ENCODE assay signal across 15 cellular contexts in genomic region chr2:239118675-239119211, GRCh38.
DNase-seq lines count a peak whose midpoint lies in the region; ATAC-seq and TF ChIP-seq lines count a peak whose summit lies in the region.
"Had no signal": no experiment of that assay in that cellular context is flagged by ENCODE, and none has a peak within 500 bp of the region (broad histone marks: within the 10 kb centered on the region; RNA-seq: fewer than 3 reads in every experiment).

No MANE protein-coding gene starts in this region.

- H3K79me1 ChIP-seq in H9 (ENCODE audit: insufficient read depth, low read depth, low read length, poor library complexity, severe bottlenecking), result no peaks in the 10 kb centered on the region

- peak overlapping the region in 3 of 7 donors; percentile 63 to 72 (median 68) for H3K27ac Mint-ChIP-seq in CD4-positive, alpha-beta memory T cell
- H3K27ac Mint-ChIP-seq in H9 (peak overlapping the region in 2 of 3 experiments; percentile 68 to 85; a peak in 4 of 7 replicates), type B pancreatic cell (no peak overlapping the region)
- no peak overlapping the region for H3K27ac Mint-ChIP-seq in activated CD8-positive, alpha-beta T cell treated with anti-CD3 and anti-CD28 coated beads for 36 hours
- peak overlapping the region in 7 of 10 donors; percentile 5 to 80 (median 61) for H3K27ac Mint-ChIP-seq in naive thymus-derived CD8-positive, alpha-beta T cell
- H3K27ac Mint-ChIP-seq: dendritic cell treated with granulocyte-macrophage colony-stimulating factor and Interleukin-4, amounts not matched to agents 40 ng/mL and 50 ng/mL, for 4 days; stimulated activated naive CD8-positive, alpha-beta T cell treated with anti-CD3 and anti-CD28 coated beads, Interleukin-15, Interleukin-2, amounts not matched to agents 100 ng/mL and 50 ng/mL, for 24 hours had no signal

- no peak overlapping the region for H2AFZ ChIP-seq in H9 (ENCODE audit: low read length)

- CTCF ChIA-PET in CD4-positive, alpha-beta memory T cell (lab: Charles Lee; ENCODE audit: partially characterized antibody), result no interaction called here
- CTCF ChIA-PET in activated CD8-positive, alpha-beta T cell treated with anti-CD3 and anti-CD28 coated beads for 36 hours (lab: Charles Lee), result no interaction called here

- no peak overlapping the region for H4K5ac ChIP-seq in H9 (ENCODE audit: insufficient read length, low read depth, low read length)

- H3K36me3 Mint-ChIP-seq in CD4-positive, alpha-beta memory T cell, result peaks cover 3 to 26% of the 10 kb centered on the region in 2 donors
- H3K36me3 Mint-ChIP-seq in H9 (ENCODE audit: insufficient read depth in 1 of 3, low read depth in 3 of 3) (peaks cover 0 to 2% (median 0%) of the 10 kb centered on the region in 3 experiments; a peak in 2 of 7 replicates), type B pancreatic cell (peaks cover 3% of the 10 kb centered on the region)
- no peaks in the 10 kb centered on the region for H3K36me3 Mint-ChIP-seq in activated CD8-positive, alpha-beta T cell treated with anti-CD3 and anti-CD28 coated beads for 36 hours (ENCODE audit: low read depth)
- peaks cover 0 to 5% (median 0%) of the 10 kb centered on the region in 3 donors for H3K36me3 Mint-ChIP-seq in naive thymus-derived CD8-positive, alpha-beta T cell

- no peak overlapping the region for H3K9ac ChIP-seq in H9 (ENCODE audit: extremely low read depth, insufficient read length, low read length)

- peak in 3 of 5 donors; percentile 11 to 21 (median 20) for DNase-seq in CD4-positive, alpha-beta memory T cell
- DNase-seq in H9 (no peak), type B pancreatic cell (ENCODE audit: extremely low spot score, unreplicated experiment) (no peak), uterus (no peak)
- DNase-seq in activated CD8-positive, alpha-beta T cell treated with anti-CD3 and anti-CD28 coated beads for 36 hours, result peak; percentile 24
- peak in 1 of 10 donors; percentile 11 for DNase-seq in naive thymus-derived CD8-positive, alpha-beta T cell
- DNase-seq: activated CD8-positive, alpha-beta memory T cell treated with anti-CD3 and anti-CD28 coated beads for 24 hours; aorta; NCI-H526 treated with DMSO at 0.1 percent for 48 hours had no signal

- no peaks in the 10 kb centered on the region for H3K9me3 ChIP-seq in CD4-positive, alpha-beta memory T cell (ENCODE audit: control insufficient read depth in 1 of 2, low read length in 2 of 2)
- H3K9me3 ChIP-seq in H9 (ENCODE audit: control insufficient read depth, low read depth, low read length) (no peaks in the 10 kb centered on the region), uterus (no peaks in the 10 kb centered on the region)
- H3K9me3 ChIP-seq: esophagus muscularis mucosa, heart left ventricle had no signal

- H3K4me3 Mint-ChIP-seq in CD4-positive, alpha-beta memory T cell, result peak overlapping the region in 5 of 8 donors; percentile 2 to 52 (median 49)
- H3K4me3 Mint-ChIP-seq in H9 (no peak overlapping the region), type B pancreatic cell (no peak overlapping the region)
- no peak overlapping the region for H3K4me3 Mint-ChIP-seq in activated CD8-positive, alpha-beta T cell treated with anti-CD3 and anti-CD28 coated beads for 36 hours
- H3K4me3 Mint-ChIP-seq in naive thymus-derived CD8-positive, alpha-beta T cell, result peak overlapping the region in 4 of 10 donors; percentile 7 to 25 (median 22)
- H3K4me3 Mint-ChIP-seq: dendritic cell treated with granulocyte-macrophage colony-stimulating factor and Interleukin-4, amounts not matched to agents 40 ng/mL and 50 ng/mL, for 4 days; stimulated activated naive CD8-positive, alpha-beta T cell treated with anti-CD3 and anti-CD28 coated beads, Interleukin-15, Interleukin-2, amounts not matched to agents 100 ng/mL and 50 ng/mL, for 24 hours had no signal

- H2BK15ac ChIP-seq in H9 (ENCODE audit: low read depth, low read length), result no peak overlapping the region

- TF ChIP-seq CTCF in H9 (conservative IDR thresholded peaks at IDR 0.05), result no peak
- TF ChIP-seq CTCF in activated CD8-positive, alpha-beta T cell treated with anti-CD3 and anti-CD28 coated beads for 36 hours (IDR thresholded peaks at IDR 0.05), result no peak
- no peak for TF ChIP-seq CTCF in type B pancreatic cell (conservative IDR thresholded peaks at IDR 0.05)
- TF ChIP-seq CTCF in uterus (IDR thresholded peaks at IDR 0.05), result no peak

- no peak overlapping the region for H2BK120ac ChIP-seq in H9 (ENCODE audit: low read depth, low read length, poor library complexity, severe bottlenecking)

- no peaks in the 10 kb centered on the region for H3K27me3 ChIP-seq in CD4-positive, alpha-beta memory T cell (ENCODE audit: insufficient read depth, low read length)
- H3K27me3 ChIP-seq in H9 (ENCODE audit: insufficient read depth, low read length) (no peaks in the 10 kb centered on the region), uterus (no peaks in the 10 kb centered on the region)
- H3K27me3 ChIP-seq: esophagus muscularis mucosa, heart left ventricle had no signal

- H3K9me3 Mint-ChIP-seq in CD4-positive, alpha-beta memory T cell, result peaks cover 0 to 7% (median 0%) of the 10 kb centered on the region in 8 donors
- H3K9me3 Mint-ChIP-seq in H9, result no peaks in the 10 kb centered on the region; a peak in 1 of 5 replicates
- no peaks in the 10 kb centered on the region for H3K9me3 Mint-ChIP-seq in activated CD8-positive, alpha-beta T cell treated with anti-CD3 and anti-CD28 coated beads for 36 hours
- no peaks in the 10 kb centered on the region for H3K9me3 Mint-ChIP-seq in naive thymus-derived CD8-positive, alpha-beta T cell
- H3K9me3 Mint-ChIP-seq in type B pancreatic cell, result no peaks in the 10 kb centered on the region
- H3K9me3 Mint-ChIP-seq: dendritic cell treated with granulocyte-macrophage colony-stimulating factor and Interleukin-4, amounts not matched to agents 40 ng/mL and 50 ng/mL, for 4 days; stimulated activated naive CD8-positive, alpha-beta T cell treated with anti-CD3 and anti-CD28 coated beads, Interleukin-15, Interleukin-2, amounts not matched to agents 100 ng/mL and 50 ng/mL, for 24 hours had no signal

- H3K4me2 ChIP-seq in H9 (ENCODE audit: insufficient read depth, insufficient read length, low read length), result no peak overlapping the region

- H3K36me3 ChIP-seq in CD4-positive, alpha-beta memory T cell (ENCODE audit: insufficient read depth, low read length), result peaks cover 5% of the 10 kb centered on the region
- H3K36me3 ChIP-seq in uterus, result no peaks in the 10 kb centered on the region

- H3K79me2 ChIP-seq in H9 (ENCODE audit: insufficient read depth, low read length), result no peaks in the 10 kb centered on the region

- no peak overlapping the region for H3K56ac ChIP-seq in H9 (ENCODE audit: insufficient read length, low read depth, low read length)

- H3K23ac ChIP-seq in H9 (ENCODE audit: insufficient read length, low read depth, low read length), result no peak overlapping the region

- H3K18ac ChIP-seq in H9 (ENCODE audit: insufficient read length, low read depth, low read length), result no peak overlapping the region

- H4K91ac ChIP-seq in H9 (ENCODE audit: insufficient read length, low read depth, low read length), result no peak overlapping the region

- no CpG with 5 or more reads among the region's 18 CpGs for WGBS in H9 (ENCODE audit: extremely low coverage, insufficient read length, low lambda C conversion rate)

- no peaks in the 10 kb centered on the region for H3K27me3 Mint-ChIP-seq in CD4-positive, alpha-beta memory T cell
- H3K27me3 Mint-ChIP-seq in H9 (ENCODE audit: low read depth) (no peaks in the 10 kb centered on the region), type B pancreatic cell (no peaks in the 10 kb centered on the region)
- no peaks in the 10 kb centered on the region for H3K27me3 Mint-ChIP-seq in activated CD8-positive, alpha-beta T cell treated with anti-CD3 and anti-CD28 coated beads for 36 hours
- no peaks in the 10 kb centered on the region for H3K27me3 Mint-ChIP-seq in naive thymus-derived CD8-positive, alpha-beta T cell
- H3K27me3 Mint-ChIP-seq: dendritic cell treated with granulocyte-macrophage colony-stimulating factor and Interleukin-4, amounts not matched to agents 40 ng/mL and 50 ng/mL, for 4 days; stimulated activated naive CD8-positive, alpha-beta T cell treated with anti-CD3 and anti-CD28 coated beads, Interleukin-15, Interleukin-2, amounts not matched to agents 100 ng/mL and 50 ng/mL, for 24 hours had no signal

- TF ChIP-seq POLR2A in uterus (IDR thresholded peaks at IDR 0.05), result no peak

- POLR2A ChIA-PET in CD4-positive, alpha-beta memory T cell (lab: Charles Lee; ENCODE audit: partially characterized antibody), result interaction anchor here (0.7 to 1.0 kb wide), 2 partner anchors 12 to 46 kb away, joined by 3 to 5 read pairs; no protein-coding TSS in a partner anchor
- POLR2A ChIA-PET in activated CD8-positive, alpha-beta T cell treated with anti-CD3 and anti-CD28 coated beads for 36 hours (lab: Charles Lee), result no interaction called here
- POLR2A ChIA-PET in naive thymus-derived CD8-positive, alpha-beta T cell (lab: Charles Lee), result no interaction called here

- no peak overlapping the region for H3K27ac ChIP-seq in CD4-positive, alpha-beta memory T cell (ENCODE audit: low read depth, low read length)
- H3K27ac ChIP-seq in H9 (ENCODE audit: insufficient read length, low read depth, low read length) (no peak overlapping the region), uterus (no peak overlapping the region)
- H3K27ac ChIP-seq: C4-2B, esophagus muscularis mucosa, heart left ventricle had no signal

- no peaks in the 10 kb centered on the region for H3K23me2 ChIP-seq in H9 (ENCODE audit: insufficient read length, low read depth, low read length, poor library complexity, severe bottlenecking)

- H3T11ph ChIP-seq in H9 (ENCODE audit: low read length), result no peak overlapping the region

- intact Hi-C loops in CD4-positive, alpha-beta memory T cell (cut with micrococcal nuclease), result no loop called here
- intact Hi-C loops in activated CD8-positive, alpha-beta T cell treated with anti-CD3 and anti-CD28 coated beads for 36 hours (cut with micrococcal nuclease), result no loop called here
- intact Hi-C loops in uterus (cut with DNase I; ENCODE audit: low total_unique reads), result no loop called here

- no peak overlapping the region for H2BK12ac ChIP-seq in H9 (ENCODE audit: insufficient read length, low read depth, low read length)

- peaks cover 12% of the 10 kb centered on the region for H3K4me1 ChIP-seq in CD4-positive, alpha-beta memory T cell (ENCODE audit: insufficient read depth, low read length)
- H3K4me1 ChIP-seq in H9 (ENCODE audit: insufficient read depth, low read length) (no peaks in the 10 kb centered on the region), uterus (peaks cover 0 to 4% of the 10 kb centered on the region in 2 donors)

- H3K4me3 ChIP-seq in CD4-positive, alpha-beta memory T cell (ENCODE audit: low read length in 2 of 2), result no peak overlapping the region
- no peak overlapping the region for H3K4me3 ChIP-seq in uterus
- H3K4me3 ChIP-seq: esophagus muscularis mucosa, heart left ventricle had no signal

- no peaks in the 10 kb centered on the region for H4K20me1 ChIP-seq in H9 (ENCODE audit: control insufficient read depth, insufficient read depth, insufficient read length)

- H4K8ac ChIP-seq in H9 (replicated peaks; ENCODE audit: insufficient read length, low read depth, low read length), result no peak overlapping the region

- no peak overlapping the region for H2AK5ac ChIP-seq in H9 (ENCODE audit: insufficient read length, low read length)

- H2BK20ac ChIP-seq in H9 (ENCODE audit: low read depth, low read length, poor library complexity, severe bottlenecking), result no peak overlapping the region

- no peak overlapping the region for H3K14ac ChIP-seq in H9 (ENCODE audit: insufficient read depth, low read length)

- ATAC-seq in activated CD8-positive, alpha-beta T cell treated with anti-CD3 and anti-CD28 coated beads for 36 hours, result peak; percentile 60
- peak in 1 of 2 donors; percentile 45 for ATAC-seq in naive thymus-derived CD8-positive, alpha-beta T cell
- ATAC-seq in GM18873 (IDR thresholded peaks at IDR 0.05; ENCODE audit: low FRiP score, unreplicated experiment), result no peak
- ATAC-seq: heart left ventricle had no signal

- H2BK5ac ChIP-seq in H9 (ENCODE audit: insufficient read length, low read length), result no peak overlapping the region

- no peak overlapping the region for H3K4ac ChIP-seq in H9 (ENCODE audit: low read depth, low read length)

- H3K4me1 Mint-ChIP-seq in CD4-positive, alpha-beta memory T cell, result peaks cover 13 to 39% (median 29%) of the 10 kb centered on the region in 4 donors
- H3K4me1 Mint-ChIP-seq in H9, result no peaks in the 10 kb centered on the region
- H3K4me1 Mint-ChIP-seq in activated CD8-positive, alpha-beta T cell treated with anti-CD3 and anti-CD28 coated beads for 36 hours (ENCODE audit: low read depth), result peaks cover 11% of the 10 kb centered on the region
- peaks cover 21 to 43% (median 31%) of the 10 kb centered on the region in 4 donors for H3K4me1 Mint-ChIP-seq in naive thymus-derived CD8-positive, alpha-beta T cell
- H3K4me1 Mint-ChIP-seq in type B pancreatic cell (ENCODE audit: unreplicated experiment), result peaks cover 11% of the 10 kb centered on the region

Comparison
In these comparisons a context has a peak if more than half of its experiments do, and no peak if none do; other contexts are left out.
1. DNase-seq: peak in CD4-positive, alpha-beta memory T cell (3 of 5) and activated CD8-positive, alpha-beta T cell treated with anti-CD3 and anti-CD28 coated beads for 36 hours (single experiment); none in H9 (single experiment), type B pancreatic cell (single experiment) and uterus (0 of 2).
2. H3K27ac Mint-ChIP-seq: peak in H9 (2 of 3) and naive thymus-derived CD8-positive, alpha-beta T cell (7 of 10); none in activated CD8-positive, alpha-beta T cell treated with anti-CD3 and anti-CD28 coated beads for 36 hours (single experiment) and type B pancreatic cell (single experiment).
3. H3K4me3 Mint-ChIP-seq: peak in CD4-positive, alpha-beta memory T cell (5 of 8); none in H9 (0 of 2), activated CD8-positive, alpha-beta T cell treated with anti-CD3 and anti-CD28 coated beads for 36 hours (single experiment) and type B pancreatic cell (single experiment).